ENCODE assay signal across 13 cellular contexts in genomic region chr4:159937595-159937994, GRCh38.
DNase-seq lines count a peak whose midpoint lies in the region; ATAC-seq lines count a peak whose summit lies in the region.
"Had no signal": no experiment of that assay in that cellular context is flagged by ENCODE, and none has a peak within 500 bp of the region (broad histone marks: within the 10 kb centered on the region; RNA-seq: fewer than 3 reads in every experiment).

No MANE protein-coding gene starts in this region.

- DNase-seq in SKM-1 (lab: John Stamatoyannopoulos, UW; ENCODE audit: unreplicated experiment) (peak; percentile 40), SK-N-DZ (ENCODE audit: low spot score) (no peak), head of caudate nucleus (no peak), NCI-H2196 (lab: John Stamatoyannopoulos, UW; ENCODE audit: unreplicated experiment) (no peak)
- no peak for DNase-seq in stimulated activated CD4-positive, alpha-beta T cell treated with anti-CD3 and anti-CD28 coated beads, Interleukin-1b, Interleukin-23, amount 100 ng/mL, for 48 hours
- DNase-seq: GDM1, NCI-H526, T-cell had no signal

- ATAC-seq in GM18511 (IDR thresholded peaks at IDR 0.05; ENCODE audit: unreplicated experiment) (peak; percentile 99), GM21529 (IDR thresholded peaks at IDR 0.05; ENCODE audit: unreplicated experiment) (peak; percentile 95), HG03280 (IDR thresholded peaks at IDR 0.05; ENCODE audit: unreplicated experiment) (peak; percentile 95)
- ATAC-seq: GM23338, K562, T-cell had no signal

- intact Hi-C loops in head of caudate nucleus (cut with DNase I) = no loop called here
